1 cellular context compared by ENCODE assay signal in genomic region chr2:36663851-36664715, GRCh38.
TF ChIP-seq lines count a peak whose summit lies in the region.

No MANE protein-coding gene starts in this region.

TF ChIP-seq in HepG2, 621 proteins besides CTCF, POLR2A, EP300 and RAD21 (continued from another document and continues in another):
- TF ChIP-seq, protein P1, sequence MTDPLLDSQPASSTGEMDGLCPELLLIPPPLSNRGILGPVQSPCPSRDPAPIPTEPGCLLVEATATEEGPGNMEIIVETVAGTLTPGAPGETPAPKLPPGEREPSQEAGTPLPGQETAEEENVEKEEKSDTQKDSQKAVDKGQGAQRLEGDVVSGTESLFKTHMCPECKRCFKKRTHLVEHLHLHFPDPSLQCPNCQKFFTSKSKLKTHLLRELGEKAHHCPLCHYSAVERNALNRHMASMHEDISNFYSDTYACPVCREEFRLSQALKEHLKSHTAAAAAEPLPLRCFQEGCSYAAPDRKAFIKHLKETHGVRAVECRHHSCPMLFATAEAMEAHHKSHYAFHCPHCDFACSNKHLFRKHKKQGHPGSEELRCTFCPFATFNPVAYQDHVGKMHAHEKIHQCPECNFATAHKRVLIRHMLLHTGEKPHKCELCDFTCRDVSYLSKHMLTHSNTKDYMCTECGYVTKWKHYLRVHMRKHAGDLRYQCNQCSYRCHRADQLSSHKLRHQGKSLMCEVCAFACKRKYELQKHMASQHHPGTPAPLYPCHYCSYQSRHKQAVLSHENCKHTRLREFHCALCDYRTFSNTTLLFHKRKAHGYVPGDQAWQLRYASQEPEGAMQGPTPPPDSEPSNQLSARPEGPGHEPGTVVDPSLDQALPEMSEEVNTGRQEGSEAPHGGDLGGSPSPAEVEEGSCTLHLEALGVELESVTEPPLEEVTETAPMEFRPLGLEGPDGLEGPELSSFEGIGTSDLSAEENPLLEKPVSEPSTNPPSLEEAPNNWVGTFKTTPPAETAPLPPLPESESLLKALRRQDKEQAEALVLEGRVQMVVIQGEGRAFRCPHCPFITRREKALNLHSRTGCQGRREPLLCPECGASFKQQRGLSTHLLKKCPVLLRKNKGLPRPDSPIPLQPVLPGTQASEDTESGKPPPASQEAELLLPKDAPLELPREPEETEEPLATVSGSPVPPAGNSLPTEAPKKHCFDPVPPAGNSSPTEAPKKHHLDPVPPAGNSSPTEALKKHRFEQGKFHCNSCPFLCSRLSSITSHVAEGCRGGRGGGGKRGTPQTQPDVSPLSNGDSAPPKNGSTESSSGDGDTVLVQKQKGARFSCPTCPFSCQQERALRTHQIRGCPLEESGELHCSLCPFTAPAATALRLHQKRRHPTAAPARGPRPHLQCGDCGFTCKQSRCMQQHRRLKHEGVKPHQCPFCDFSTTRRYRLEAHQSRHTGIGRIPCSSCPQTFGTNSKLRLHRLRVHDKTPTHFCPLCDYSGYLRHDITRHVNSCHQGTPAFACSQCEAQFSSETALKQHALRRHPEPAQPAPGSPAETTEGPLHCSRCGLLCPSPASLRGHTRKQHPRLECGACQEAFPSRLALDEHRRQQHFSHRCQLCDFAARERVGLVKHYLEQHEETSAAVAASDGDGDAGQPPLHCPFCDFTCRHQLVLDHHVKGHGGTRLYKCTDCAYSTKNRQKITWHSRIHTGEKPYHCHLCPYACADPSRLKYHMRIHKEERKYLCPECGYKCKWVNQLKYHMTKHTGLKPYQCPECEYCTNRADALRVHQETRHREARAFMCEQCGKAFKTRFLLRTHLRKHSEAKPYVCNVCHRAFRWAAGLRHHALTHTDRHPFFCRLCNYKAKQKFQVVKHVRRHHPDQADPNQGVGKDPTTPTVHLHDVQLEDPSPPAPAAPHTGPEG (CRISPR knock-in tag; IDR thresholded peaks at IDR 0.05) = no peak
- TF ChIP-seq, protein P2, sequence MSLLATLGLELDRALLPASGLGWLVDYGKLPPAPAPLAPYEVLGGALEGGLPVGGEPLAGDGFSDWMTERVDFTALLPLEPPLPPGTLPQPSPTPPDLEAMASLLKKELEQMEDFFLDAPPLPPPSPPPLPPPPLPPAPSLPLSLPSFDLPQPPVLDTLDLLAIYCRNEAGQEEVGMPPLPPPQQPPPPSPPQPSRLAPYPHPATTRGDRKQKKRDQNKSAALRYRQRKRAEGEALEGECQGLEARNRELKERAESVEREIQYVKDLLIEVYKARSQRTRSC (CRISPR knock-in tag; IDR thresholded peaks at IDR 0.05; ENCODE audit: low read depth) = no peak
- 0 out of 2 replicates have a peak, but pooled peaks have one; percentile 37 for TF ChIP-seq GATAD2A (CRISPR knock-in tag; IDR thresholded peaks at IDR 0.05)
- TF ChIP-seq ZNF331 (CRISPR knock-in tag; IDR thresholded peaks at IDR 0.05) = no peak; the same call in 1 of the 2 replicates
- no peak for TF ChIP-seq RBFOX2 (IDR thresholded peaks at IDR 0.05; ENCODE audit: low read depth, low read length)
- no peak for TF ChIP-seq ZNF740 (CRISPR knock-in tag; IDR thresholded peaks at IDR 0.05)
- TF ChIP-seq THAP11 (CRISPR knock-in tag; IDR thresholded peaks at IDR 0.05) = 0 out of 2 replicates have a peak, but pooled peaks have one; percentile 3
- TF ChIP-seq, protein P3, sequence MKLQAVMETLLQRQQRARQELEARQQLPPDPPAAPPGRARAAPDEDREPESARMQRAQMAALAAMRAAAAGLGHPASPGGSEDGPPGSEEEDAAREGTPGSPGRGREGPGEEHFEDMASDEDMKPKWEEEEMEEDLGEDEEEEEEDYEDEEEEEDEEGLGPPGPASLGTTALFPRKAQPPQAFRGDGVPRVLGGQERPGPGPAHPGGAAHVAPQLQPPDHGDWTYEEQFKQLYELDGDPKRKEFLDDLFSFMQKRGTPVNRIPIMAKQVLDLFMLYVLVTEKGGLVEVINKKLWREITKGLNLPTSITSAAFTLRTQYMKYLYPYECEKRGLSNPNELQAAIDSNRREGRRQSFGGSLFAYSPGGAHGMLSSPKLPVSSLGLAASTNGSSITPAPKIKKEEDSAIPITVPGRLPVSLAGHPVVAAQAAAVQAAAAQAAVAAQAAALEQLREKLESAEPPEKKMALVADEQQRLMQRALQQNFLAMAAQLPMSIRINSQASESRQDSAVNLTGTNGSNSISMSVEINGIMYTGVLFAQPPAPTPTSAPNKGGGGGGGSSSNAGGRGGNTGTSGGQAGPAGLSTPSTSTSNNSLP (IDR thresholded peaks at IDR 0.05; ENCODE audit: low read depth, low read length) = peak; percentile 75; the same call in 1 of the 2 replicates
- TF ChIP-seq CCDC6 (CRISPR knock-in tag; IDR thresholded peaks at IDR 0.05) = 0 out of 2 replicates have a peak, but pooled peaks have one; percentile 12
- TF ChIP-seq ZNF792 (CRISPR knock-in tag; IDR thresholded peaks at IDR 0.05) = no peak
- TF ChIP-seq FOXO4 (CRISPR knock-in tag; conservative IDR thresholded peaks at IDR 0.05) = no peak
- TF ChIP-seq FOXM1 (CRISPR knock-in tag; IDR thresholded peaks at IDR 0.05) = no peak
- peak; percentile 57 for TF ChIP-seq FOXA3 (CRISPR knock-in tag; IDR thresholded peaks at IDR 0.05)
- TF ChIP-seq, protein P4, sequence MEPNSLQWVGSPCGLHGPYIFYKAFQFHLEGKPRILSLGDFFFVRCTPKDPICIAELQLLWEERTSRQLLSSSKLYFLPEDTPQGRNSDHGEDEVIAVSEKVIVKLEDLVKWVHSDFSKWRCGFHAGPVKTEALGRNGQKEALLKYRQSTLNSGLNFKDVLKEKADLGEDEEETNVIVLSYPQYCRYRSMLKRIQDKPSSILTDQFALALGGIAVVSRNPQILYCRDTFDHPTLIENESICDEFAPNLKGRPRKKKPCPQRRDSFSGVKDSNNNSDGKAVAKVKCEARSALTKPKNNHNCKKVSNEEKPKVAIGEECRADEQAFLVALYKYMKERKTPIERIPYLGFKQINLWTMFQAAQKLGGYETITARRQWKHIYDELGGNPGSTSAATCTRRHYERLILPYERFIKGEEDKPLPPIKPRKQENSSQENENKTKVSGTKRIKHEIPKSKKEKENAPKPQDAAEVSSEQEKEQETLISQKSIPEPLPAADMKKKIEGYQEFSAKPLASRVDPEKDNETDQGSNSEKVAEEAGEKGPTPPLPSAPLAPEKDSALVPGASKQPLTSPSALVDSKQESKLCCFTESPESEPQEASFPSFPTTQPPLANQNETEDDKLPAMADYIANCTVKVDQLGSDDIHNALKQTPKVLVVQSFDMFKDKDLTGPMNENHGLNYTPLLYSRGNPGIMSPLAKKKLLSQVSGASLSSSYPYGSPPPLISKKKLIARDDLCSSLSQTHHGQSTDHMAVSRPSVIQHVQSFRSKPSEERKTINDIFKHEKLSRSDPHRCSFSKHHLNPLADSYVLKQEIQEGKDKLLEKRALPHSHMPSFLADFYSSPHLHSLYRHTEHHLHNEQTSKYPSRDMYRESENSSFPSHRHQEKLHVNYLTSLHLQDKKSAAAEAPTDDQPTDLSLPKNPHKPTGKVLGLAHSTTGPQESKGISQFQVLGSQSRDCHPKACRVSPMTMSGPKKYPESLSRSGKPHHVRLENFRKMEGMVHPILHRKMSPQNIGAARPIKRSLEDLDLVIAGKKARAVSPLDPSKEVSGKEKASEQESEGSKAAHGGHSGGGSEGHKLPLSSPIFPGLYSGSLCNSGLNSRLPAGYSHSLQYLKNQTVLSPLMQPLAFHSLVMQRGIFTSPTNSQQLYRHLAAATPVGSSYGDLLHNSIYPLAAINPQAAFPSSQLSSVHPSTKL (CRISPR knock-in tag; IDR thresholded peaks at IDR 0.05) = peak; percentile 40; the same call in 1 of the 2 replicates
- TF ChIP-seq ZEB1 (IDR thresholded peaks at IDR 0.05; ENCODE audit: insufficient replicate concordance, low read depth) = no peak
- peak; percentile 52; the same call in 1 of the 2 replicates for TF ChIP-seq MIXL1 (CRISPR knock-in tag; IDR thresholded peaks at IDR 0.05)
- TF ChIP-seq NR2F1 (CRISPR knock-in tag; IDR thresholded peaks at IDR 0.05) = no peak
- TF ChIP-seq ZNF780A (CRISPR knock-in tag; IDR thresholded peaks at IDR 0.05) = no peak
- TF ChIP-seq ZFP36L1 (CRISPR knock-in tag; IDR thresholded peaks at IDR 0.05) = no peak
- TF ChIP-seq, protein P5, sequence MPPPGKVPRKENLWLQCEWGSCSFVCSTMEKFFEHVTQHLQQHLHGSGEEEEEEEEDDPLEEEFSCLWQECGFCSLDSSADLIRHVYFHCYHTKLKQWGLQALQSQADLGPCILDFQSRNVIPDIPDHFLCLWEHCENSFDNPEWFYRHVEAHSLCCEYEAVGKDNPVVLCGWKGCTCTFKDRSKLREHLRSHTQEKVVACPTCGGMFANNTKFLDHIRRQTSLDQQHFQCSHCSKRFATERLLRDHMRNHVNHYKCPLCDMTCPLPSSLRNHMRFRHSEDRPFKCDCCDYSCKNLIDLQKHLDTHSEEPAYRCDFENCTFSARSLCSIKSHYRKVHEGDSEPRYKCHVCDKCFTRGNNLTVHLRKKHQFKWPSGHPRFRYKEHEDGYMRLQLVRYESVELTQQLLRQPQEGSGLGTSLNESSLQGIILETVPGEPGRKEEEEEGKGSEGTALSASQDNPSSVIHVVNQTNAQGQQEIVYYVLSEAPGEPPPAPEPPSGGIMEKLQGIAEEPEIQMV (CRISPR knock-in tag; IDR thresholded peaks at IDR 0.05; ENCODE audit: low read depth) = no peak
- no peak for TF ChIP-seq KDM4B (CRISPR knock-in tag; IDR thresholded peaks at IDR 0.05)
- no peak for TF ChIP-seq FOXP1 (IDR thresholded peaks at IDR 0.05)
- peak; percentile 66; the same call in 1 of the 2 replicates for TF ChIP-seq FOXP1 (CRISPR knock-in tag; IDR thresholded peaks at IDR 0.05)
- TF ChIP-seq, protein P6, sequence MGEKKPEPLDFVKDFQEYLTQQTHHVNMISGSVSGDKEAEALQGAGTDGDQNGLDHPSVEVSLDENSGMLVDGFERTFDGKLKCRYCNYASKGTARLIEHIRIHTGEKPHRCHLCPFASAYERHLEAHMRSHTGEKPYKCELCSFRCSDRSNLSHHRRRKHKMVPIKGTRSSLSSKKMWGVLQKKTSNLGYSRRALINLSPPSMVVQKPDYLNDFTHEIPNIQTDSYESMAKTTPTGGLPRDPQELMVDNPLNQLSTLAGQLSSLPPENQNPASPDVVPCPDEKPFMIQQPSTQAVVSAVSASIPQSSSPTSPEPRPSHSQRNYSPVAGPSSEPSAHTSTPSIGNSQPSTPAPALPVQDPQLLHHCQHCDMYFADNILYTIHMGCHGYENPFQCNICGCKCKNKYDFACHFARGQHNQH (CRISPR knock-in tag; IDR thresholded peaks at IDR 0.05) = 0 out of 2 replicates have a peak, but pooled peaks have one; percentile 37
- TF ChIP-seq, protein P7, sequence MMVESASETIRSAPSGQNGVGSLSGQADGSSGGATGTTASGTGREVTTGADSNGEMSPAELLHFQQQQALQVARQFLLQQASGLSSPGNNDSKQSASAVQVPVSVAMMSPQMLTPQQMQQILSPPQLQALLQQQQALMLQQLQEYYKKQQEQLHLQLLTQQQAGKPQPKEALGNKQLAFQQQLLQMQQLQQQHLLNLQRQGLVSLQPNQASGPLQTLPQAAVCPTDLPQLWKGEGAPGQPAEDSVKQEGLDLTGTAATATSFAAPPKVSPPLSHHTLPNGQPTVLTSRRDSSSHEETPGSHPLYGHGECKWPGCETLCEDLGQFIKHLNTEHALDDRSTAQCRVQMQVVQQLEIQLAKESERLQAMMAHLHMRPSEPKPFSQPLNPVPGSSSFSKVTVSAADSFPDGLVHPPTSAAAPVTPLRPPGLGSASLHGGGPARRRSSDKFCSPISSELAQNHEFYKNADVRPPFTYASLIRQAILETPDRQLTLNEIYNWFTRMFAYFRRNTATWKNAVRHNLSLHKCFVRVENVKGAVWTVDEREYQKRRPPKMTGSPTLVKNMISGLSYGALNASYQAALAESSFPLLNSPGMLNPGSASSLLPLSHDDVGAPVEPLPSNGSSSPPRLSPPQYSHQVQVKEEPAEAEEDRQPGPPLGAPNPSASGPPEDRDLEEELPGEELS (CRISPR knock-in tag; IDR thresholded peaks at IDR 0.05) = peak; percentile 55
- TF ChIP-seq ZNF547 (CRISPR knock-in tag; IDR thresholded peaks at IDR 0.05) = no peak
- no peak for TF ChIP-seq MYPOP (CRISPR knock-in tag; IDR thresholded peaks at IDR 0.05)
- TF ChIP-seq ZNF772 (CRISPR knock-in tag; IDR thresholded peaks at IDR 0.05) = no peak
- TF ChIP-seq MIER3 (CRISPR knock-in tag; IDR thresholded peaks at IDR 0.05; ENCODE audit: borderline replicate concordance) = 0 out of 2 replicates have a peak, but pooled peaks have one; percentile 22
- TF ChIP-seq ZBTB26 (CRISPR knock-in tag; IDR thresholded peaks at IDR 0.05; ENCODE audit: borderline replicate concordance) = no peak
- TF ChIP-seq NR3C1 (CRISPR knock-in tag; IDR thresholded peaks at IDR 0.05) = no peak
- no peak for TF ChIP-seq ATF1 (CRISPR knock-in tag; IDR thresholded peaks at IDR 0.05)
- TF ChIP-seq RXRB (CRISPR knock-in tag; IDR thresholded peaks at IDR 0.05; ENCODE audit: borderline replicate concordance) = peak; percentile 31; the same call in 1 of the 2 replicates
